Comparison of ENCODE assay signal across 8 cellular contexts in the genomic region with DNA sequence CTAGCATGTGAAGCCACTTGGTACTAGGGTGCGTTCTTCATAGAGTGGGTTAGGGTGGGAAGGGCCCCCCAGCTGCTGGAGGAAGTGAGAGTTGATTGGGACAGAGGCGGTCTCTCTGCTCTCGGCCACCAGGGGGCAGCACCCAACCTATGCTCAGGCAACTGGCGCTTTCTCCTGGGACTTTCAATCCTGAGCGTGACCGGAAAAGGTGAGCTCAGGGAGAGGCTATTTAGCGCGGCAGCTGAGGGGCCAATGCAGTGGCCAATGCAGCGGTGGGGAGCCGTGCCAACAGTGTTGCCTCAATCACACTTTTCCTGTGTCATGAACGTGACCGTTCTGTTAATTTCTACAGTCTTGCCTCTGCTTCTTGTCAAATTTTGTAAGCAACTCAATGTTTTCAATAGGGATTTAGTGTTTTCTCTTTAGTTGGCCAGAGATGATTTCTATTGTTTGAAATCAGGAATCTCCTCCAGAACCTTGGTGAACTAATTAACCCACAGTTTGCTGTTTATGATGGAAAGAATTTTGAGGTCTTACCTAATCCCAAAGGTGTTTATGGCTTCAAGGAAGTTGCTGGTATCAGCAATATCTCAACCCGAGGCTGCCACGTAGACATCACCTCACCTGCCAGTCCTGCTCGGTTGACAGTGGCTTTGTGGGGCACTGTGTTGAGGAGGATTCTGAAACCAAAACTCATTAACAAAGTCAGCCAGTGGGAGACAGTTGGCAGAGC.
A peak's percentile ranks its signal among the peaks of the same experiment; 100 is the strongest.
DNase-seq lines count a peak whose midpoint lies in the region; ATAC-seq, FAIRE-seq and TF ChIP-seq lines count a peak whose summit lies in the region.

No MANE protein-coding gene starts in this region.

- H3K36me3 Mint-ChIP-seq in activated CD4-positive, alpha-beta memory T cell treated with anti-CD3 and anti-CD28 coated beads, Interleukin-2, amount 10 ng/mL, durations not matched to agents 7 days and 5 days (ENCODE audit: low read depth) = no peaks in the 10 kb centered on the region
- peaks cover 2% of the 10 kb centered on the region for H3K36me3 Mint-ChIP-seq in memory B cell

- CTCF ChIA-PET in activated CD4-positive, alpha-beta memory T cell treated with anti-CD3 and anti-CD28 coated beads, Interleukin-2, amount 10 ng/mL, durations not matched to agents 7 days and 5 days (lab: Charles Lee) = interaction anchor here (0.8 to 1.8 kb wide), 9 partner anchors 9 to 235 kb away, joined by 3 to 12 read pairs (median 4); no protein-coding TSS in a partner anchor

- no peak for TF ChIP-seq POLR2A in GM12891 (IDR thresholded peaks at IDR 0.05; ENCODE audit: low read depth, low read length)

- H3K9me3 Mint-ChIP-seq in activated CD4-positive, alpha-beta memory T cell treated with anti-CD3 and anti-CD28 coated beads, Interleukin-2, amount 10 ng/mL, durations not matched to agents 7 days and 5 days = peaks cover 16% of the 10 kb centered on the region
- H3K9me3 Mint-ChIP-seq in memory B cell = peaks cover 13% of the 10 kb centered on the region

- no peaks in the 10 kb centered on the region for H3K27me3 Mint-ChIP-seq in activated CD4-positive, alpha-beta memory T cell treated with anti-CD3 and anti-CD28 coated beads, Interleukin-2, amount 10 ng/mL, durations not matched to agents 7 days and 5 days
- H3K27me3 Mint-ChIP-seq in memory B cell = peaks cover 6% of the 10 kb centered on the region

- peak; percentile 75 for ATAC-seq in HG02840 (IDR thresholded peaks at IDR 0.05; ENCODE audit: low FRiP score, unreplicated experiment)
- peak; percentile 63 for ATAC-seq in memory B cell (ENCODE audit: low read depth)
- no peak for ATAC-seq in GM18517 (IDR thresholded peaks at IDR 0.05; ENCODE audit: unreplicated experiment)

- no peak for FAIRE-seq in GM12891 (lab: Jason Lieb, UNC)

- POLR2A ChIA-PET in activated CD4-positive, alpha-beta memory T cell treated with anti-CD3 and anti-CD28 coated beads, Interleukin-2, amount 10 ng/mL, durations not matched to agents 7 days and 5 days (lab: Charles Lee) = no interaction called here

- H3K4me1 Mint-ChIP-seq in activated CD4-positive, alpha-beta memory T cell treated with anti-CD3 and anti-CD28 coated beads, Interleukin-2, amount 10 ng/mL, durations not matched to agents 7 days and 5 days = peaks cover 3% of the 10 kb centered on the region
- peaks cover 2% of the 10 kb centered on the region for H3K4me1 Mint-ChIP-seq in memory B cell

- no peak overlapping the region for H3K4me3 Mint-ChIP-seq in activated CD4-positive, alpha-beta memory T cell treated with anti-CD3 and anti-CD28 coated beads, Interleukin-2, amount 10 ng/mL, durations not matched to agents 7 days and 5 days
- H3K4me3 Mint-ChIP-seq in memory B cell = peak overlapping the region; percentile 45

- peak; percentile 45 for DNase-seq in GM12891 (ENCODE audit: insufficient read length, low spot score)
- peak; percentile 65 for DNase-seq in NCI-H460 (ENCODE audit: extremely low read depth, low read depth)
- DNase-seq in activated CD4-positive, alpha-beta memory T cell treated with anti-CD3 and anti-CD28 coated beads, Interleukin-2, amount 10 ng/mL, durations not matched to agents 7 days and 5 days = peak; percentile 49
- DNase-seq in effector CD8-positive, alpha-beta T cell (lab: John Stamatoyannopoulos, UW) = peak; percentile 1
- peak; percentile 40 to 42 for DNase-seq in memory B cell (ENCODE audit: low spot score in 2 of 2)
- peak; percentile 12 for DNase-seq in stimulated activated CD8-positive, alpha-beta memory T cell treated with anti-CD3 and anti-CD28 coated beads, Interleukin-12 subunit alpha, Interleukin-12 subunit beta, amount 100 ng/mL, for 24 hours (ENCODE audit: extremely low read depth)

- no peak overlapping the region for H3K27ac Mint-ChIP-seq in activated CD4-positive, alpha-beta memory T cell treated with anti-CD3 and anti-CD28 coated beads, Interleukin-2, amount 10 ng/mL, durations not matched to agents 7 days and 5 days
- H3K27ac Mint-ChIP-seq in memory B cell = no peak overlapping the region

TF ChIP-seq in GM12891, 5 proteins besides CTCF, POLR2A, EP300 and RAD21:
- no peak for TF ChIP-seq PAX5 (IDR thresholded peaks at IDR 0.05; ENCODE audit: insufficient read depth, low read length, severe bottlenecking)
- TF ChIP-seq SPI1 (IDR thresholded peaks at IDR 0.05; ENCODE audit: low read depth, low read length) = peak; percentile 70

Comparison
In these comparisons a context has a peak if more than half of its experiments do, and no peak if none do; other contexts are left out.
1. DNase-seq: peak in every context shown above with its lines; median percentile 65 in NCI-H460; 49 in activated CD4-positive, alpha-beta memory T cell treated with anti-CD3 and anti-CD28 coated beads, Interleukin-2, amount 10 ng/mL, durations not matched to agents 7 days and 5 days; 45 in GM12891; 41 in memory B cell; 12 in stimulated activated CD8-positive, alpha-beta memory T cell treated with anti-CD3 and anti-CD28 coated beads, Interleukin-12 subunit alpha, Interleukin-12 subunit beta, amount 100 ng/mL, for 24 hours; 1 in effector CD8-positive, alpha-beta T cell.